In the genomic region with DNA sequence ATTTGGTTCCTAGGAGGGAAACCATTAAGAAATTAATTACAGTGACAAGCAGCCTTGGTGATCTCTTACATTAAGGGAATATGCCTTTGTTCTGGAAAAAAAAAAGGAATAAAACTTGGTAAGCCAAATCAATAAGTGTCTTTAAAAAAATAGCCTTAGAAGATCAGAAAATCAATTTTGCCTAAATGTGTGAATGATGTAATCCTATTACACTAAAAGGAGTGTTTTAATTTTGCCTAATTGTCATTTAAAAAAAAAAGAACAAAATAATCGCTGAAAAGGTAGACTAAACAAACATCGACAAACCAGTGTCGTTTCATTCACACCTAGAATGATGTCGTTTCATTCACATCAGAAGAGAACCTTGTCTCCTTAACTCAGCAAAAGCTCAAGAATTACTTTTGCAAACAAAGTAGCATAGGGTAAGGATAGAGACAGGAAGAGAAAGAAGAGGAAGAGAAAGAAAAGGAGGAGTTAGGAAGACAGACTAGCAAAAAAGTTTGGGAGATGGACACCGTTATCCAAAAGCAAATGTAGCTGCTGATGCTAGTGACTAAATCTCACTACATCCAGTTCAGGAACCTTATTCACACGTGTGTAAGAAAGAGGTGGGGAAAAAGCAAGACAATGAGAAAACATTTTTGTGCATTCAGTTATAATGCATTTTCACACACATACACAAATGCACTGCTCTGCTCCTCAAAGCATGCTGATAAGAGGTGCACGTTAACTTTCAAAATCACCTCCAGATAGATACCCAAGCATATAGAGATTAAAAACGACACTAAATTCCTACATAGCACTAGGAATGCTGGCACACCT, we compare ENCODE assay signal across 8 cellular contexts.
A peak's percentile ranks its signal among the peaks of the same experiment; 100 is the strongest.
DNase-seq lines count a peak whose midpoint lies in the region; ATAC-seq, FAIRE-seq and TF ChIP-seq lines count a peak whose summit lies in the region.

No MANE protein-coding gene starts in this region.

- no peaks in the 10 kb centered on the region for H3K36me3 ChIP-seq in skeletal muscle satellite cell (ENCODE audit: insufficient read depth, low read length)

- H3K4me2 ChIP-seq in skeletal muscle satellite cell (ENCODE audit: low read length): peak overlapping the region; percentile 80

- peaks cover 40% of the 10 kb centered on the region for H3K4me1 ChIP-seq in skeletal muscle satellite cell (ENCODE audit: control insufficient read depth, insufficient read depth, low read length)

- peak; percentile 52 for FAIRE-seq in GM19239 (lab: Jason Lieb, UNC)

- peaks cover 71% of the 10 kb centered on the region for H3K4me1 Mint-ChIP-seq in T-helper 17 cell

- peaks cover 3% of the 10 kb centered on the region for H3K36me3 Mint-ChIP-seq in T-helper 17 cell (ENCODE audit: low read depth)

- peak overlapping the region; percentile 82 for H3K9ac ChIP-seq in skeletal muscle satellite cell (ENCODE audit: low read depth, low read length)

- H3K9me3 ChIP-seq in T-helper 17 cell (ENCODE audit: control insufficient read depth, low read length, poor library complexity, severe bottlenecking): no peaks in the 10 kb centered on the region
- no peaks in the 10 kb centered on the region for H3K9me3 ChIP-seq in skeletal muscle satellite cell (replicated peaks; ENCODE audit: low read length)

- TF ChIP-seq CTCF in fibroblast of pulmonary artery (IDR thresholded peaks at IDR 0.05; ENCODE audit: low read length, missing control alignments): no peak

- H3K27me3 Mint-ChIP-seq in T-helper 17 cell: no peaks in the 10 kb centered on the region

- H3K27me3 ChIP-seq in skeletal muscle satellite cell (ENCODE audit: control insufficient read depth, insufficient read depth, low read length): no peaks in the 10 kb centered on the region

- DNase-seq in GM19239 (ENCODE audit: insufficient read length, low spot score) (no peak), T-helper 17 cell (no peak), fibroblast of pulmonary artery (ENCODE audit: low read depth) (peak; percentile 17), SK-N-DZ (ENCODE audit: low spot score) (no peak), NCI-H510A treated with DMSO at 0.1 percent for 48 hours (lab: John Stamatoyannopoulos, UW) (no peak), NCI-H1694 (lab: John Stamatoyannopoulos, UW) (no peak)

- H3K4me3 Mint-ChIP-seq in T-helper 17 cell: peak overlapping the region; percentile 95

- peak overlapping the region; percentile 42 for H3K4me3 ChIP-seq in fibroblast of pulmonary artery (replicated peaks; ENCODE audit: low read depth, low read length)
- peak overlapping the region; percentile 55 for H3K4me3 ChIP-seq in skeletal muscle satellite cell (ENCODE audit: low read length)

- ATAC-seq in T-helper 17 cell: no peak
- no peak for ATAC-seq in HG03520 (IDR thresholded peaks at IDR 0.05; ENCODE audit: unreplicated experiment)

- H3K27ac Mint-ChIP-seq in T-helper 17 cell: peak overlapping the region; percentile 99
